In the genomic region with DNA sequence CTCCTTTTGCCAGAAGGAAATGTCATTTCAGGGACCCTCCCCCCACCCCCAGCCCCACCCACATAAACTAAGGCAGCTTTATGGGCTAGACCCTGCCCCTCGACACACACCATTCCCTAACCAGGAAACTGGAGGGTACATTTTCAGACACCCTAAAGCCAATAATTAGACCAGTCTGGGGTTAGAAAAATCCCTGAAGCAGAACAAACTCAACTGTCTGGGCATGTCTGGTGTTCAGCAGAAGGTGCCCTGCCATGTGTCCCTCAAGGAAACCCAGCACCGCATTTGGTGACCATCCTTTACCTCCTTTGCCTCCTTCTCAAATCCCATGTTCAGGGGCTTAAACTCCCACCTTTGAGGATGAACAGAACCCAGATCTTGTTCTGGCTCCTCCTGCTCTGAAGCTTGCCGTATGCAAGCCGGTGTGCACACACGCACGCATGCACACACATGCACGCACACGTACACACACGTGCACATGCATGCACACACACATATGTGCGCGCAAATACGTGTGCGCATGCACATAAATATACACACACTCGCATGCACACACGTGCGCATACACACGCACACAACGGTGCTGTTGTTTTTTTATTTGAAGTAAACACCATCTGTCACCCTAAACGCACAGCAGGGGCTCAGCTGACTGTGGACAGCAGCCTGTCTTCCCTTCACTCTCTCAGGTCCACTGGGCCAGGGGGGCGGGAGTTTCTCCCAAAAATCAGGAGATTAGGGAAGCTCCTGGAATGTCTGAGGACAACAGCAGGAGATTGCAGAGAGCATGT, we compare ENCODE assay signal across 1 cellular context.
TF ChIP-seq lines count a peak whose summit lies in the region.

No MANE protein-coding gene starts in this region.

TF ChIP-seq in SK-N-SH treated with all-trans-retinoic acid at 6 μM for 48 hours, 23 proteins besides CTCF, POLR2A, EP300 and RAD21 (continued from another document):
- TF ChIP-seq POU6F1 (CRISPR knock-in tag; IDR thresholded peaks at IDR 0.05; ENCODE audit: borderline replicate concordance, low read depth) (no peak), GLIS3 (CRISPR knock-in tag; IDR thresholded peaks at IDR 0.05) (no peak), CSDC2 (CRISPR knock-in tag; IDR thresholded peaks at IDR 0.05) (no peak), SNAI2 (CRISPR knock-in tag; IDR thresholded peaks at IDR 0.05) (no peak), ZFP3 (CRISPR knock-in tag; IDR thresholded peaks at IDR 0.05) (no peak), PPARA (CRISPR knock-in tag; IDR thresholded peaks at IDR 0.05; ENCODE audit: borderline replicate concordance) (no peak), ZC3H10 (CRISPR knock-in tag; IDR thresholded peaks at IDR 0.05) (no peak), TSHZ2 (CRISPR knock-in tag; IDR thresholded peaks at IDR 0.05) (no peak), PATZ1 (CRISPR knock-in tag; IDR thresholded peaks at IDR 0.05; ENCODE audit: borderline replicate concordance) (no peak)
